In the genomic region with DNA sequence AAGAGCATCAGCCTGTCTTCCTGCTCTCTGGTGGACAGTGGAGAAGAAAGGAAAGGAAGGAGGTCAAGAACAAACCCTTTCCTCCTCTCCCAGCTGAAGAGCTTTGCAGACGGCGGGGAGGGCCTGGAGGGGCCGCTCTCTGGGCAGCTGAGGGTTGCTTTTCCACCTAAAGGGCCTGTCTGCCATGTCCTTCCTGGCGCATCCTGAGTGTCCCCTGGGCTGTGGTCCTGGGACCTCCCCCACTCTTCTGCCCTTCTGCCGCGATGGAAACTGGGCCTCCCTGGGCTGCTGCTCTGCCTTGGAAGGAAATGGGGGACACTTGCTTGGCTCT, we compare ENCODE assay signal across 11 cellular contexts.
A peak's percentile ranks its signal among the peaks of the same experiment; 100 is the strongest.
DNase-seq lines count a peak whose midpoint lies in the region; ATAC-seq and TF ChIP-seq lines count a peak whose summit lies in the region.
"Had no signal": no experiment of that assay in that cellular context is flagged by ENCODE, and none has a peak within 500 bp of the region (broad histone marks: within the 10 kb centered on the region; RNA-seq: fewer than 3 reads in every experiment).

No MANE protein-coding gene starts in this region.

- peaks cover 20% of the 10 kb centered on the region for H3K27me3 Mint-ChIP-seq in endodermal cell (ENCODE audit: insufficient read depth)

- no peaks in the 10 kb centered on the region for H3K36me3 Mint-ChIP-seq in endodermal cell (ENCODE audit: low read depth)

- BruUV-seq in PC-9 (replicated peaks; lab: Mats Ljungman, UMichigan), result TSS peak; percentile 73

- 59% methylated on average over 6 of the region's 6 CpGs; no CpG with 5 or more reads in 1 of the 2 experiments for WGBS in endodermal cell (ENCODE audit: insufficient coverage in 1 of 2, insufficient read length in 1 of 2), 2 experiments

- H3K27ac Mint-ChIP-seq in endodermal cell, result peak overlapping the region; percentile 73

- no peaks in the 10 kb centered on the region for H3K79me2 ChIP-seq in PC-9 (ENCODE audit: low read depth)

- no peak for DNase-seq in PC-9
- DNase-seq in endodermal cell, result no peak
- no peak for DNase-seq in thoracic aorta (ENCODE audit: low spot score)
- DNase-seq in T-helper 1 cell, result no peak
- DNase-seq in AML-193 (lab: John Stamatoyannopoulos, UW), result no peak
- DNase-seq in posterior vena cava (ENCODE audit: low spot score), result no peak
- DNase-seq in NCI-H146 (lab: John Stamatoyannopoulos, UW), result no peak
- DNase-seq: activated CD8-positive, alpha-beta memory T cell treated with anti-CD3 and anti-CD28 coated beads, Interleukin-2, amount 50 U/mL, for 48 hours; T-helper 9 cell had no signal

- H3K4me1 Mint-ChIP-seq in endodermal cell, result peaks cover 53% of the 10 kb centered on the region

- intact Hi-C loops in PC-9 (cut with micrococcal nuclease; ENCODE audit: unreplicated experiment), result loop anchor here (1.0 to 10.0 kb wide), 7 partner anchors 59 to 215 kb away; partner anchors contain the start of gene ETS2
- intact Hi-C loops in posterior vena cava (cut with DNase I), result loop anchor here (1.0 to 10.0 kb wide), 2 partner anchors 43 to 158 kb away; no protein-coding TSS in a partner anchor

- peak overlapping the region; percentile 48; the same call in 1 of the 2 replicates for H3K4me3 ChIP-seq in PC-9
- no peak overlapping the region for H3K4me3 ChIP-seq in endodermal cell (ENCODE audit: low read length)
- no peak overlapping the region for H3K4me3 ChIP-seq in muscle layer of duodenum (ENCODE audit: low read depth in 1 of 2, low read length in 2 of 2)
- peak overlapping the region; percentile 46 for H3K4me3 ChIP-seq in thoracic aorta
- H3K4me3 ChIP-seq: MG63 had no signal

- POLR2A ChIA-PET in PC-9 (lab: Charles Lee; ENCODE audit: unreplicated experiment), result no interaction called here

- no peak overlapping the region for H3K9ac ChIP-seq in endodermal cell (ENCODE audit: extremely low read depth, low read length, poor library complexity, severe bottlenecking)

- peak overlapping the region; percentile 43; the same call in 1 of the 2 replicates for H2AFZ ChIP-seq in PC-9

- CTCF ChIA-PET in PC-9 (lab: Charles Lee), result no interaction called here

- H3K4me1 ChIP-seq in PC-9 (replicated peaks; ENCODE audit: insufficient read depth) (peaks cover 48% of the 10 kb centered on the region), endodermal cell (ENCODE audit: control insufficient read depth, insufficient read depth, low read length) (peaks cover 17% of the 10 kb centered on the region), muscle layer of duodenum (ENCODE audit: control insufficient read depth in 1 of 2, insufficient read depth in 2 of 2, low read length in 2 of 2) (peaks cover 7 to 8% of the 10 kb centered on the region in 2 donors), thoracic aorta (ENCODE audit: control insufficient read depth in 1 of 2, low read depth in 2 of 2) (peaks cover 6 to 39% of the 10 kb centered on the region in 2 donors)

- peak overlapping the region; percentile 77 for H3K27ac ChIP-seq in PC-9
- no peak overlapping the region for H3K27ac ChIP-seq in endodermal cell (ENCODE audit: low read depth, low read length)
- H3K27ac ChIP-seq in muscle layer of duodenum (ENCODE audit: low read length), result peak overlapping the region; percentile 83
- peak overlapping the region; percentile 84 to 89 for H3K27ac ChIP-seq in thoracic aorta

- no peak for TF ChIP-seq CTCF in PC-9 (conservative IDR thresholded peaks at IDR 0.05)
- TF ChIP-seq CTCF in endodermal cell (conservative IDR thresholded peaks at IDR 0.05), result no peak
- no peak for TF ChIP-seq CTCF in thoracic aorta (IDR thresholded peaks at IDR 0.05)

- H3K9me3 ChIP-seq in PC-9 (ENCODE audit: insufficient read depth, low read depth) (no peaks in the 10 kb centered on the region), endodermal cell (ENCODE audit: control insufficient read depth, low read length) (no peaks in the 10 kb centered on the region), muscle layer of duodenum (ENCODE audit: control insufficient read depth in 1 of 2, low read length in 2 of 2) (no peaks in the 10 kb centered on the region), thoracic aorta (no peaks in the 10 kb centered on the region)
- H3K9me3 ChIP-seq: MG63 had no signal

- H3K4me3 Mint-ChIP-seq in endodermal cell, result no peak overlapping the region

- no peak for ATAC-seq in thoracic aorta (ENCODE audit: insufficient number of reproducible peaks, low FRiP score, low read depth)

- H3K36me3 ChIP-seq in PC-9 (ENCODE audit: low read depth), result no peaks in the 10 kb centered on the region
- no peaks in the 10 kb centered on the region for H3K36me3 ChIP-seq in endodermal cell (ENCODE audit: control insufficient read depth, insufficient read depth, low read length)
- no peaks in the 10 kb centered on the region for H3K36me3 ChIP-seq in muscle layer of duodenum (ENCODE audit: control insufficient read depth in 1 of 2, insufficient read depth in 2 of 2, low read length in 2 of 2)
- no peaks in the 10 kb centered on the region for H3K36me3 ChIP-seq in thoracic aorta
- H3K36me3 ChIP-seq: MG63 had no signal

- H4K20me1 ChIP-seq in PC-9 (ENCODE audit: insufficient read depth), result no peaks in the 10 kb centered on the region

- no peaks in the 10 kb centered on the region for H3K9me2 ChIP-seq in PC-9 (ENCODE audit: insufficient read depth)

- H3F3A ChIP-seq in PC-9 (ENCODE audit: insufficient read depth, low read depth), result peaks cover 46% of the 10 kb centered on the region

- H3K4me2 ChIP-seq in PC-9, result peak overlapping the region; percentile 80

- H3K27me3 ChIP-seq in PC-9 (ENCODE audit: insufficient read depth, low read depth) (no peaks in the 10 kb centered on the region), endodermal cell (ENCODE audit: control insufficient read depth, insufficient read depth, low read length, poor library complexity, severe bottlenecking) (no peaks in the 10 kb centered on the region), muscle layer of duodenum (ENCODE audit: low read depth, low read length) (no peaks in the 10 kb centered on the region), thoracic aorta (replicated peaks; ENCODE audit: insufficient read depth) (no peaks in the 10 kb centered on the region)
- H3K27me3 ChIP-seq: MG63 had no signal

- H3K9me3 Mint-ChIP-seq in endodermal cell, result no peaks in the 10 kb centered on the region

Comparison
In these comparisons a context has a peak if more than half of its experiments do, and no peak if none do; other contexts are left out.
1. H3K4me3 ChIP-seq: peak in PC-9 (single experiment) and thoracic aorta (single experiment); none in endodermal cell (single experiment) and muscle layer of duodenum (0 of 2).